Comparison of ENCODE assay signal across 1 cellular context in the genomic region with DNA sequence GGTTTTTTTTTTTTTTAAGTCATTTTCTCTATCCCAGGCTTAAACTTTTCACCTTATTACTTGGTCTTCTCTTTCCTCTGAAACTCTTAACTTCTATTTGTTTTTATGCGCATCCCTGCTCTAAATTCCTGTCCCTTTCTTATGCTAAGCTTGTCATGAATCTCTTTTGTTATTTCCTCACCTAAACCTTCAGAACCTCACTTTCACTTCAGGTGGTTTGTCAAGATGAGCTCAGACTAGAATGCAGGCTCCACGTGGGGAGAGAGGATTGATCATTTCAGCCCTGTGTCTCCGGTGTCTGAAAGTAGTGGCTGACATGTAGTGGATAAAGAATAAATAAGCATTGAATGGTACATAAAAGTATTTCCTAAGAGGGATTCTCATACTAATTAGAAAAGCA.
A peak's percentile ranks its signal among the peaks of the same experiment; 100 is the strongest.
TF ChIP-seq lines count a peak whose summit lies in the region.

No MANE protein-coding gene starts in this region.

TF ChIP-seq in GM23338, 12 proteins besides CTCF, POLR2A, EP300 and RAD21 (continued from another document):
- TF ChIP-seq, protein P1, sequence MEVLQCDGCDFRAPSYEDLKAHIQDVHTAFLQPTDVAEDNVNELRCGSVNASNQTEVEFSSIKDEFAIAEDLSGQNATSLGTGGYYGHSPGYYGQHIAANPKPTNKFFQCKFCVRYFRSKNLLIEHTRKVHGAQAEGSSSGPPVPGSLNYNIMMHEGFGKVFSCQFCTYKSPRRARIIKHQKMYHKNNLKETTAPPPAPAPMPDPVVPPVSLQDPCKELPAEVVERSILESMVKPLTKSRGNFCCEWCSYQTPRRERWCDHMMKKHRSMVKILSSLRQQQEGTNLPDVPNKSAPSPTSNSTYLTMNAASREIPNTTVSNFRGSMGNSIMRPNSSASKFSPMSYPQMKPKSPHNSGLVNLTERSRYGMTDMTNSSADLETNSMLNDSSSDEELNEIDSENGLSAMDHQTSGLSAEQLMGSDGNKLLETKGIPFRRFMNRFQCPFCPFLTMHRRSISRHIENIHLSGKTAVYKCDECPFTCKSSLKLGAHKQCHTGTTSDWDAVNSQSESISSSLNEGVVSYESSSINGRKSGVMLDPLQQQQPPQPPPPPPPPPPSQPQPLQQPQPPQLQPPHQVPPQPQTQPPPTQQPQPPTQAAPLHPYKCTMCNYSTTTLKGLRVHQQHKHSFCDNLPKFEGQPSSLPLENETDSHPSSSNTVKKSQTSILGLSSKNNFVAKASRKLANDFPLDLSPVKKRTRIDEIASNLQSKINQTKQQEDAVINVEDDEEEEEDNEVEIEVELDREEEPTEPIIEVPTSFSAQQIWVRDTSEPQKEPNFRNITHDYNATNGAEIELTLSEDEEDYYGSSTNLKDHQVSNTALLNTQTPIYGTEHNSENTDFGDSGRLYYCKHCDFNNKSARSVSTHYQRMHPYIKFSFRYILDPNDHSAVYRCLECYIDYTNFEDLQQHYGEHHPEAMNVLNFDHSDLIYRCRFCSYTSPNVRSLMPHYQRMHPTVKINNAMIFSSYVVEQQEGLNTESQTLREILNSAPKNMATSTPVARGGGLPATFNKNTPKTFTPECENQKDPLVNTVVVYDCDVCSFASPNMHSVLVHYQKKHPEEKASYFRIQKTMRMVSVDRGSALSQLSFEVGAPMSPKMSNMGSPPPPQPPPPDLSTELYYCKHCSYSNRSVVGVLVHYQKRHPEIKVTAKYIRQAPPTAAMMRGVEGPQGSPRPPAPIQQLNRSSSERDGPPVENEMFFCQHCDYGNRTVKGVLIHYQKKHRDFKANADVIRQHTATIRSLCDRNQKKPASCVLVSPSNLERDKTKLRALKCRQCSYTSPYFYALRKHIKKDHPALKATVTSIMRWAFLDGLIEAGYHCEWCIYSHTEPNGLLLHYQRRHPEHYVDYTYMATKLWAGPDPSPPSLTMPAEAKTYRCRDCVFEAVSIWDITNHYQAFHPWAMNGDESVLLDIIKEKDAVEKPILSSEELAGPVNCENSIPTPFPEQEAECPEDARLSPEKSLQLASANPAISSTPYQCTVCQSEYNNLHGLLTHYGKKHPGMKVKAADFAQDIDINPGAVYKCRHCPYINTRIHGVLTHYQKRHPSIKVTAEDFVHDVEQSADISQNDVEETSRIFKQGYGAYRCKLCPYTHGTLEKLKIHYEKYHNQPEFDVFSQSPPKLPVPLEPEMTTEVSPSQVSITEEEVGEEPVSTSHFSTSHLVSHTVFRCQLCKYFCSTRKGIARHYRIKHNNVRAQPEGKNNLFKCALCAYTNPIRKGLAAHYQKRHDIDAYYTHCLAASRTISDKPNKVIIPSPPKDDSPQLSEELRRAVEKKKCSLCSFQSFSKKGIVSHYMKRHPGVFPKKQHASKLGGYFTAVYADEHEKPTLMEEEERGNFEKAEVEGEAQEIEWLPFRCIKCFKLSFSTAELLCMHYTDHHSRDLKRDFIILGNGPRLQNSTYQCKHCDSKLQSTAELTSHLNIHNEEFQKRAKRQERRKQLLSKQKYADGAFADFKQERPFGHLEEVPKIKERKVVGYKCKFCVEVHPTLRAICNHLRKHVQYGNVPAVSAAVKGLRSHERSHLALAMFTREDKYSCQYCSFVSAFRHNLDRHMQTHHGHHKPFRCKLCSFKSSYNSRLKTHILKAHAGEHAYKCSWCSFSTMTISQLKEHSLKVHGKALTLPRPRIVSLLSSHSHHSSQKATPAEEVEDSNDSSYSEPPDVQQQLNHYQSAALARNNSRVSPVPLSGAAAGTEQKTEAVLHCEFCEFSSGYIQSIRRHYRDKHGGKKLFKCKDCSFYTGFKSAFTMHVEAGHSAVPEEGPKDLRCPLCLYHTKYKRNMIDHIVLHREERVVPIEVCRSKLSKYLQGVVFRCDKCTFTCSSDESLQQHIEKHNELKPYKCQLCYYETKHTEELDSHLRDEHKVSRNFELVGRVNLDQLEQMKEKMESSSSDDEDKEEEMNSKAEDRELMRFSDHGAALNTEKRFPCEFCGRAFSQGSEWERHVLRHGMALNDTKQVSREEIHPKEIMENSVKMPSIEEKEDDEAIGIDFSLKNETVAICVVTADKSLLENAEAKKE (CRISPR knock-in tag; IDR thresholded peaks at IDR 0.05), result peak; percentile 58; the same call in 1 of the 2 replicates
- TF ChIP-seq, protein P2, sequence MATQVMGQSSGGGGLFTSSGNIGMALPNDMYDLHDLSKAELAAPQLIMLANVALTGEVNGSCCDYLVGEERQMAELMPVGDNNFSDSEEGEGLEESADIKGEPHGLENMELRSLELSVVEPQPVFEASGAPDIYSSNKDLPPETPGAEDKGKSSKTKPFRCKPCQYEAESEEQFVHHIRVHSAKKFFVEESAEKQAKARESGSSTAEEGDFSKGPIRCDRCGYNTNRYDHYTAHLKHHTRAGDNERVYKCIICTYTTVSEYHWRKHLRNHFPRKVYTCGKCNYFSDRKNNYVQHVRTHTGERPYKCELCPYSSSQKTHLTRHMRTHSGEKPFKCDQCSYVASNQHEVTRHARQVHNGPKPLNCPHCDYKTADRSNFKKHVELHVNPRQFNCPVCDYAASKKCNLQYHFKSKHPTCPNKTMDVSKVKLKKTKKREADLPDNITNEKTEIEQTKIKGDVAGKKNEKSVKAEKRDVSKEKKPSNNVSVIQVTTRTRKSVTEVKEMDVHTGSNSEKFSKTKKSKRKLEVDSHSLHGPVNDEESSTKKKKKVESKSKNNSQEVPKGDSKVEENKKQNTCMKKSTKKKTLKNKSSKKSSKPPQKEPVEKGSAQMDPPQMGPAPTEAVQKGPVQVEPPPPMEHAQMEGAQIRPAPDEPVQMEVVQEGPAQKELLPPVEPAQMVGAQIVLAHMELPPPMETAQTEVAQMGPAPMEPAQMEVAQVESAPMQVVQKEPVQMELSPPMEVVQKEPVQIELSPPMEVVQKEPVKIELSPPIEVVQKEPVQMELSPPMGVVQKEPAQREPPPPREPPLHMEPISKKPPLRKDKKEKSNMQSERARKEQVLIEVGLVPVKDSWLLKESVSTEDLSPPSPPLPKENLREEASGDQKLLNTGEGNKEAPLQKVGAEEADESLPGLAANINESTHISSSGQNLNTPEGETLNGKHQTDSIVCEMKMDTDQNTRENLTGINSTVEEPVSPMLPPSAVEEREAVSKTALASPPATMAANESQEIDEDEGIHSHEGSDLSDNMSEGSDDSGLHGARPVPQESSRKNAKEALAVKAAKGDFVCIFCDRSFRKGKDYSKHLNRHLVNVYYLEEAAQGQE (IDR thresholded peaks at IDR 0.05; ENCODE audit: unreplicated experiment), result no peak
